Comparison of ENCODE assay signal across 26 cellular contexts in genomic region chr15:98957655-98958054, GRCh38. TPM values are rescaled to one million over a fixed set of nuclear protein-coding genes. Genes with fewer than 3 reads are reported as not detected.
DNase-seq lines count a peak whose midpoint lies in the region; ATAC-seq, FAIRE-seq and TF ChIP-seq lines count a peak whose summit lies in the region.
"Had no signal": no experiment of that assay in that cellular context is flagged by ENCODE, and none has a peak within 500 bp of the region (broad histone marks: within the 10 kb centered on the region; RNA-seq: fewer than 3 reads in every experiment).

No MANE protein-coding gene starts in this region.

- no peak overlapping the region for H2AFZ ChIP-seq in K562 (ENCODE audit: low read depth, low read length)

- FAIRE-seq in K562 (lab: Jason Lieb, UNC): peak; percentile 40
- FAIRE-seq: A549, GM19239, HepG2 had no signal

- POLR2A ChIA-PET in K562 (lab: Yijun Ruan, JAX): interaction anchor here (0.8 kb wide), 1 partner anchor 48 kb away, joined by 3 read pairs; no protein-coding TSS in a partner anchor

- BruUV-seq in K562 (replicated peaks; lab: Mats Ljungman, UMichigan): no TSS peak

- H3K9me1 ChIP-seq in K562 (ENCODE audit: control insufficient read depth, insufficient read depth, low read length): no peaks in the 10 kb centered on the region

- H3K9me3 ChIP-seq in BLaER1 treated with 17β-estradiol and CSF1 and Interleukin-3, amounts not matched to agents 10 nM and 100 nM (replicated peaks in 1 of 11): peaks cover 33 to 41% (median 39%) of the 10 kb centered on the region in 11 experiments
- peaks cover 21% of the 10 kb centered on the region for H3K9me3 ChIP-seq in KOPT-K1 (ENCODE audit: insufficient read depth, low read length, poor library complexity, severe bottlenecking)
- H3K9me3 ChIP-seq in K562 (replicated peaks; ENCODE audit: control insufficient read depth, insufficient read depth, low read depth, low read length): no peaks in the 10 kb centered on the region
- H3K9me3 ChIP-seq in neutrophil: no peaks in the 10 kb centered on the region

- no peaks in the 10 kb centered on the region for H3K27me3 ChIP-seq in BLaER1 treated with 17β-estradiol and CSF1 and Interleukin-3, amounts not matched to agents 10 nM and 100 nM
- H3K27me3 ChIP-seq in K562 (ENCODE audit: control insufficient read depth in 2 of 2, insufficient read depth in 2 of 2, low read length in 2 of 2) (peaks cover 17 to 63% of the 10 kb centered on the region in 2 experiments; a peak in 4 of 5 replicates), neutrophil (no peaks in the 10 kb centered on the region)

- intact Hi-C loops in K562 (cut with micrococcal nuclease): no loop called here

- CTCF ChIA-PET in K562 (lab: Yijun Ruan, JAX; ENCODE audit: low intra/inter-chr PET ratio): no interaction called here

- no peak for ATAC-seq in K562
- no peak for ATAC-seq in GM21576 (IDR thresholded peaks at IDR 0.05; ENCODE audit: unreplicated experiment)
- ATAC-seq: A549, HepG2, T-cell had no signal

- H3K9ac ChIP-seq in BLaER1 treated with 17β-estradiol and CSF1 and Interleukin-3, amounts not matched to agents 10 nM and 100 nM: peak overlapping the region in 1 of 11 experiments; percentile 55; a peak in 1 of 22 replicates
- no peak overlapping the region for H3K9ac ChIP-seq in K562 (ENCODE audit: insufficient read depth in 1 of 2, low read depth in 2 of 2, low read length in 2 of 2)

- H3K79me2 ChIP-seq in K562 (ENCODE audit: control insufficient read depth, insufficient read depth, low read length): no peaks in the 10 kb centered on the region

- peak overlapping the region in 9 of 11 experiments; percentile 12 to 77 (median 64); a peak in 13 of 22 replicates for H3K4me2 ChIP-seq in BLaER1 treated with 17β-estradiol and CSF1 and Interleukin-3, amounts not matched to agents 10 nM and 100 nM
- H3K4me2 ChIP-seq in K562 (ENCODE audit: insufficient read depth, low read length): no peak overlapping the region
- H3K4me2 ChIP-seq: A549 had no signal

- DNase-seq in K562 (ENCODE audit: extremely low read depth in 1 of 4, low spot score in 3 of 4) (no peak), D341Med (ENCODE audit: low spot score) (no peak), AG08395 (ENCODE audit: low spot score) (no peak)
- DNase-seq: C1 segment of cervical spinal cord; CD8-positive, alpha-beta memory T cell; DMS79 treated with DMSO at 0.1 percent for 48 hours; KG1; NCI-H1105; NCI-H2081; NCI-H2171 treated with DMSO at 0.1 percent for 48 hours; NCI-H446 treated with DMSO at 0.1 percent for 48 hours; NK-92 treated with Interleukin-12 subunit alpha and Interleukin-12 subunit beta, amount 100 ng/mL, for 24 hours; SHP77; T-cell had no signal

- TF ChIP-seq CTCF in K562 (IDR thresholded peaks at IDR 0.05 in 2 of 3, conservative IDR thresholded peaks at IDR 0.05 in 1 of 3; ENCODE audit: insufficient read depth in 2 of 3, low read depth in 1 of 3, low read length in 3 of 3): no peak
- no peak for TF ChIP-seq CTCF in neutrophil (IDR thresholded peaks at IDR 0.05)

- peaks cover 12 to 48% (median 40%) of the 10 kb centered on the region in 11 experiments; a peak in 18 of 22 replicates for H4K20me1 ChIP-seq in BLaER1 treated with 17β-estradiol and CSF1 and Interleukin-3, amounts not matched to agents 10 nM and 100 nM
- H4K20me1 ChIP-seq in K562 (replicated peaks; ENCODE audit: control insufficient read depth, insufficient read depth, low read length): no peaks in the 10 kb centered on the region; the same call in none of the 2 replicates

- TF ChIP-seq EP300 in K562 (IDR thresholded peaks at IDR 0.05; ENCODE audit: low read length): no peak

- H3K27ac ChIP-seq in BLaER1 treated with 17β-estradiol and CSF1 and Interleukin-3, amounts not matched to agents 10 nM and 100 nM: peak overlapping the region in 8 of 11 experiments; percentile 8 to 75 (median 58); a peak in 8 of 22 replicates
- H3K27ac ChIP-seq in KOPT-K1 (ENCODE audit: low read depth, low read length, poor library complexity, severe bottlenecking) (peak overlapping the region; percentile 100), K562 (ENCODE audit: extremely low read depth, low read depth, low read length) (no peak overlapping the region), neutrophil (peak overlapping the region; percentile 88)
- H3K27ac ChIP-seq: A549, SK-N-MC had no signal

- no peak overlapping the region for H3K4me3 ChIP-seq in BLaER1 treated with 17β-estradiol and CSF1 and Interleukin-3, amounts not matched to agents 10 nM and 100 nM
- H3K4me3 ChIP-seq in K562 (no peak overlapping the region), neutrophil (ENCODE audit: low read depth in 1 of 2, low read length in 1 of 2) (peak overlapping the region; percentile 14 to 32)
- H3K4me3 ChIP-seq: A549, SK-N-MC had no signal

- peaks cover 96 to 100% (median 100%) of the 10 kb centered on the region in 11 experiments for H3K36me3 ChIP-seq in BLaER1 treated with 17β-estradiol and CSF1 and Interleukin-3, amounts not matched to agents 10 nM and 100 nM
- H3K36me3 ChIP-seq in KOPT-K1 (ENCODE audit: insufficient read depth, low read length) (peaks cover 58% of the 10 kb centered on the region), K562 (ENCODE audit: control insufficient read depth, insufficient read depth, low read length) (no peaks in the 10 kb centered on the region), neutrophil (peaks cover 88% of the 10 kb centered on the region)

- peaks cover 36 to 53% (median 51%) of the 10 kb centered on the region in 10 experiments for H3K4me1 ChIP-seq in BLaER1 treated with 17β-estradiol and CSF1 and Interleukin-3, amounts not matched to agents 10 nM and 100 nM
- H3K4me1 ChIP-seq in K562 (replicated peaks in 1 of 2; ENCODE audit: control insufficient read depth in 2 of 2, insufficient read depth in 2 of 2, low read length in 2 of 2): peaks cover 0 to 10% of the 10 kb centered on the region in 2 experiments; a peak in 2 of 5 replicates
- peaks cover 54 to 59% of the 10 kb centered on the region in 2 experiments for H3K4me1 ChIP-seq in neutrophil (ENCODE audit: control insufficient read depth in 1 of 2, insufficient read depth in 1 of 2, low read depth in 1 of 2, low read length in 1 of 2)
- H3K4me1 ChIP-seq: A549 had no signal

- no peak for TF ChIP-seq POLR2A in K562 (conservative IDR thresholded peaks at IDR 0.05)

- 9% methylated on average over 6 of the region's 6 CpGs for WGBS in K562 (ENCODE audit: insufficient coverage, low coverage, missing lambda C conversion rate)

- in situ Hi-C loops in K562 (cut with MboI): no loop called here

- no peak for TF ChIP-seq RAD21 in K562 (CRISPR knock-in tag; conservative IDR thresholded peaks at IDR 0.05 in 1 of 2, IDR thresholded peaks at IDR 0.05 in 1 of 2)

TF ChIP-seq in K562, 482 proteins besides CTCF, POLR2A, EP300 and RAD21:
- no peak for TF ChIP-seq CTCFL (IDR thresholded peaks at IDR 0.05; ENCODE audit: borderline replicate concordance, insufficient read depth, low read depth, low read length, poor library complexity, severe bottlenecking)
- peak; percentile 34 to 45; a peak in 2 of 4 replicates for TF ChIP-seq NRF1 (conservative IDR thresholded peaks at IDR 0.05 in 1 of 2, IDR thresholded peaks at IDR 0.05 in 1 of 2)
- TF ChIP-seq LARP7 (IDR thresholded peaks at IDR 0.05): no peak
- peak; percentile 80; the same call in 1 of the 2 replicates for TF ChIP-seq SPI1 (IDR thresholded peaks at IDR 0.05; ENCODE audit: borderline replicate concordance, low read depth, low read length)

RNA-seq across cellular contexts. Expression of gene PGPEP1L, which starts 49.9 kb away (rescaled TPM):
- total RNA-seq in K562 (2011; cell fraction: chromatin; rRNA removed; ENCODE audit: low replicate concordance): 0.21 and 0.28 TPM in 2 replicates
- total RNA-seq in K562 (2011; cell fraction: nucleolus; rRNA removed): 0.39 and 0.50 TPM in 2 replicates
- 0.37 TPM in 1 of 2 replicates, not detected in the other for total RNA-seq in K562 (2011; cell fraction: nucleoplasm; rRNA removed)
- total RNA-seq in K562 (2014; rRNA removed): not detected in 2 replicates
- total RNA-seq in K562 (2014; rRNA removed; fragmentation: Illumina TruSeq; extraction: Trizol): 0.07 TPM in 1 of 2 replicates, not detected in the other
- not detected in 2 replicates for total RNA-seq in K562 (2015; rRNA removed; fragmentation: Illumina TruSeq; extraction: Trizol)
- total RNA-seq in K562 (2021): not detected in 2 replicates
- 0.07 and 0.11 TPM in 2 replicates for polyA plus RNA-seq in K562 (2011; rRNA removed)
- polyA plus RNA-seq in K562 (2011; cell fraction: cytosol; rRNA removed): 0.15 TPM in 1 of 2 replicates, not detected in the other
- polyA plus RNA-seq in K562 (2011; cell fraction: nucleus; rRNA removed): 0.47 TPM in 1 of 2 replicates, not detected in the other
- 0.25 TPM in 1 of 2 replicates, not detected in the other for polyA plus RNA-seq in K562 (2012)
- polyA plus RNA-seq in K562 (2014; fragmentation: Illumina TruSeq; extraction: Trizol): 0.15 TPM in 1 of 2 replicates, not detected in the other
- polyA plus RNA-seq in K562 (2014; fragmentation: Nextera tagmentation; extraction: Ambion mirVana): not detected
- 0.17 and 0.88 TPM in 2 replicates for polyA plus RNA-seq in K562 (2014; rRNA removed)
- not detected in 2 replicates for polyA minus RNA-seq in K562 (2011; rRNA and poly(A)+ RNA removed)
- polyA minus RNA-seq in K562 (2011; cell fraction: cytosol; rRNA and poly(A)+ RNA removed): not detected in 2 replicates
- 0.22 and 0.27 TPM in 2 replicates for polyA minus RNA-seq in K562 (2011; cell fraction: nucleus; rRNA and poly(A)+ RNA removed)
- total RNA-seq: CD8-positive, alpha-beta memory T cell; H4; HepG2; M059J; OCI-LY7; RPMI7951; T-cell had no signal
- polyA plus RNA-seq: A549; CD8-positive, alpha-beta memory T cell; HepG2 had no signal

Comparison
In these comparisons a context has a peak if more than half of its experiments do, and no peak if none do; other contexts are left out.
1. H3K4me3 ChIP-seq: peak in neutrophil (2 of 2); none in BLaER1 treated with 17β-estradiol and CSF1 and Interleukin-3, amounts not matched to agents 10 nM and 100 nM (0 of 10) and K562 (single experiment).